Comparison of ENCODE assay signal across 15 cellular contexts in genomic region chr7:50497968-50498367, GRCh38. TPM values are rescaled to one million over a fixed set of nuclear protein-coding genes. Genes with fewer than 3 reads are reported as not detected.
DNase-seq lines count a peak whose midpoint lies in the region; ATAC-seq and TF ChIP-seq lines count a peak whose summit lies in the region.
"Had no signal": no experiment of that assay in that cellular context is flagged by ENCODE, and none has a peak within 500 bp of the region (broad histone marks: within the 10 kb centered on the region; RNA-seq: fewer than 3 reads in every experiment).

No MANE protein-coding gene starts in this region.

- no peaks in the 10 kb centered on the region for H3K9me3 Mint-ChIP-seq in immature natural killer cell

- no peaks in the 10 kb centered on the region for H3K36me3 ChIP-seq in esophagus muscularis mucosa
- H3K36me3 ChIP-seq: ascending aorta had no signal

- H3K27me3 Mint-ChIP-seq in immature natural killer cell (ENCODE audit: low read depth in 3 of 3), result peaks cover 4 to 6% (median 6%) of the 10 kb centered on the region in 3 donors

- WGBS in esophagus muscularis mucosa, result 64% methylated on average over 5 of the region's 5 CpGs

- H3K27ac ChIP-seq in esophagus muscularis mucosa (replicated peaks in 1 of 4), result no peak overlapping the region
- H3K27ac ChIP-seq: ascending aorta had no signal

- no peaks in the 10 kb centered on the region for H3K9me3 ChIP-seq in esophagus muscularis mucosa
- H3K9me3 ChIP-seq: ascending aorta had no signal

- H3K4me3 ChIP-seq in esophagus muscularis mucosa, result no peak overlapping the region
- H3K4me3 ChIP-seq: ascending aorta had no signal

- H3K27me3 ChIP-seq in esophagus muscularis mucosa, result no peaks in the 10 kb centered on the region
- H3K27me3 ChIP-seq: ascending aorta had no signal

- no peak overlapping the region for H3K27ac Mint-ChIP-seq in immature natural killer cell

- H3K4me1 ChIP-seq in esophagus muscularis mucosa, result peaks cover 13 to 32% (median 28%) of the 10 kb centered on the region in 4 donors

- no peaks in the 10 kb centered on the region for H3K36me3 Mint-ChIP-seq in immature natural killer cell

- DNase-seq in AG20443 (ENCODE audit: low spot score), result peak; percentile 42
- peak; percentile 91 for DNase-seq in RPMI7951 (ENCODE audit: low read depth)
- peak; percentile 92 for DNase-seq in esophagus muscularis mucosa (ENCODE audit: extremely low spot score)
- no peak for DNase-seq in sciatic nerve (ENCODE audit: low spot score)
- no peak for DNase-seq in NCI-H1105 (lab: John Stamatoyannopoulos, UW)
- no peak for DNase-seq in NOMO-1 treated with DMSO at 0.1 percent for 48 hours (lab: John Stamatoyannopoulos, UW; ENCODE audit: unreplicated experiment)
- DNase-seq in SHP77 treated with DMSO at 0.1 percent for 48 hours (lab: John Stamatoyannopoulos, UW), result no peak
- DNase-seq in immature natural killer cell, result no peak
- DNase-seq: Calu3; midbrain; NCI-H2227 treated with DMSO at 0.1 percent for 48 hours; stimulated activated CD4-positive, alpha-beta T cell treated with anti-CD3 and anti-CD28 coated beads, Interleukin-2, amount 100 ng/mL, for 48 hours had no signal

- TF ChIP-seq EP300 in esophagus muscularis mucosa (IDR thresholded peaks at IDR 0.05), result no peak

- no peaks in the 10 kb centered on the region for H3K4me1 Mint-ChIP-seq in immature natural killer cell

- no peak overlapping the region for H3K4me3 Mint-ChIP-seq in immature natural killer cell

- TF ChIP-seq CTCF in esophagus muscularis mucosa (IDR thresholded peaks at IDR 0.05), result no peak

- TF ChIP-seq POLR2A in esophagus muscularis mucosa (IDR thresholded peaks at IDR 0.05; ENCODE audit: low read depth), result no peak

- ATAC-seq in sciatic nerve, result peak; percentile 30
- ATAC-seq: activated CD4-positive, CD25-positive, alpha-beta regulatory T cell treated with anti-CD3 and anti-CD28 coated beads, Interleukin-2, amount 50 U/mL, for 24 hours; Right ventricle myocardium inferior had no signal

- intact Hi-C loops in esophagus muscularis mucosa (cut with DNase I) (no loop called here), sciatic nerve (cut with DNase I) (no loop called here)

RNA-seq across cellular contexts. Expression of gene FIGNL1, which starts 47.8 kb away (rescaled TPM):
- 62.6 and 72.3 TPM in 2 replicates for total RNA-seq in RPMI7951 (2014; rRNA removed; shearing (Covaris generic))
- 1 to 10 TPM; 3.3 to 6.1 (median 4.5) TPM for total RNA-seq in esophagus muscularis mucosa
- total RNA-seq in sciatic nerve, result 8.5 TPM
- polyA plus RNA-seq in immature natural killer cell, result 10 to 100 TPM in 1 of 3 donors, 1 to 10 TPM in 2; 1.8 to 10.3 (median 3.7) TPM

Comparison
In these comparisons a context has a peak if more than half of its experiments do, and no peak if none do; other contexts are left out.
1. DNase-seq: peak in AG20443 (single experiment), RPMI7951 (single experiment) and esophagus muscularis mucosa (single experiment); none in sciatic nerve (single experiment), NCI-H1105 (single experiment), NOMO-1 treated with DMSO at 0.1 percent for 48 hours (single experiment), SHP77 treated with DMSO at 0.1 percent for 48 hours (single experiment) and immature natural killer cell (0 of 3).